ENCODE assay signal across 19 cellular contexts in the genomic region with DNA sequence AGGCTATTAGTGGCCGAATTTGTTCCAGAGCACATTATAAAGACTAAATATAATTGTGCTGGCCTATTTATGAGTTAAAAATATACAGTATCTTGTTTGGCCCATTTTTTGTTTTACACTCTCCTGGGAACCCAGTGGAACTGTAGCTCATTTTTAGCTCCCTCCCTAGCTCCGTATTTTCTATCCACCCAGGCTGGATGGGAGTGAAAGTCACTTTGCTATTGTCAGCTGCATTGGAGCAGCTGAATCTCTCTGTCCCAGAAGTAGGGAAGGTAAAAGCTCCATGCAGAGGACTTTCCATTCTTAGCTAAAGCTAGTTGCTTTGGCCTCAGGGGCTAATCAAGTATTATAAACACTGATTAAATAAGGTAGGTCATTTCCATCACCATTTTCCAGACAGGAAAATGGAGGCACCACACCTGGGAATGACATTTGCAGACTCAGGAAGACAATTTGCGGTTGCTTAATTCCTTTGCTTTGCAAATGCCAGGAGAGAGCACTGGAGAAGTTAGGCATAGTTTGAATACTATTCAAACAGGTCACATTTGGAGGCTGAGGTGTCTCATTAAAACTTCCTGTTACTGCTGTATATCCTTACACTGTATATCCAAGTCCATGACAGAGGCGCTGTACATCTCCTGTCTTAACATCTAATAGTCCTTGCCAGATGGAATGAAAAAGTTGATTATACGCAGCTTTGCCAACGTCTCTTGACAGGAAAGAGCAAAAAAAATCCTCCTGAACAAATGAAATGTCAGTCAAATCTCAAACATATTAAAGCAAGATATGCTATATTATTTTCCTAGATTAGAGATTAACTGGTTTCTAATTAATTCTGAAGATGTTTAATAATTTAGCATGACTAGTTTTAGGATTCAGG.
A peak's percentile ranks its signal among the peaks of the same experiment; 100 is the strongest.
DNase-seq lines count a peak whose midpoint lies in the region; ATAC-seq and TF ChIP-seq lines count a peak whose summit lies in the region.
"Had no signal": no experiment of that assay in that cellular context is flagged by ENCODE, and none has a peak within 500 bp of the region (broad histone marks: within the 10 kb centered on the region; RNA-seq: fewer than 3 reads in every experiment).

No MANE protein-coding gene starts in this region.

- no peak for ATAC-seq in GM21717 (IDR thresholded peaks at IDR 0.05; ENCODE audit: unreplicated experiment)
- ATAC-seq in gastroesophageal sphincter = no peak
- no peak for ATAC-seq in HG03457 (IDR thresholded peaks at IDR 0.05; ENCODE audit: unreplicated experiment)
- ATAC-seq: Right ventricle myocardium inferior had no signal

- H3K27me3 Mint-ChIP-seq in endodermal cell (ENCODE audit: insufficient read depth) = no peaks in the 10 kb centered on the region
- H3K27me3 Mint-ChIP-seq: B cell had no signal

- H3K9ac ChIP-seq in endodermal cell (ENCODE audit: extremely low read depth, low read length, poor library complexity, severe bottlenecking) = no peak overlapping the region

- H3K4me3 ChIP-seq in endodermal cell (ENCODE audit: low read length) = no peak overlapping the region
- no peak overlapping the region for H3K4me3 ChIP-seq in gastroesophageal sphincter
- H3K4me3 ChIP-seq: Peyer's patch had no signal

- peaks cover 17% of the 10 kb centered on the region for H3K9me3 Mint-ChIP-seq in endodermal cell

- peaks cover 3% of the 10 kb centered on the region for H3K4me1 Mint-ChIP-seq in endodermal cell
- H3K4me1 Mint-ChIP-seq: B cell had no signal

- 74 to 85% methylated on average over 4 to 5 of the region's 6 CpGs for WGBS in endodermal cell (ENCODE audit: insufficient coverage in 1 of 2, insufficient read length in 1 of 2), 2 experiments
- 54 to 71% methylated on average over 5 to 6 of the region's 6 CpGs for WGBS in gastroesophageal sphincter (ENCODE audit: low coverage in 1 of 2), 2 donors

- H3K4me3 Mint-ChIP-seq in endodermal cell = no peak overlapping the region
- H3K4me3 Mint-ChIP-seq: B cell had no signal

- no peaks in the 10 kb centered on the region for H3K9me3 ChIP-seq in endodermal cell (ENCODE audit: control insufficient read depth, low read length)
- no peaks in the 10 kb centered on the region for H3K9me3 ChIP-seq in gastroesophageal sphincter
- H3K9me3 ChIP-seq: Peyer's patch had no signal

- DNase-seq in NCI-H1436 (lab: John Stamatoyannopoulos, UW) = peak; percentile 17
- DNase-seq in NCI-H1436 treated with DMSO at 0.1 percent for 48 hours (lab: John Stamatoyannopoulos, UW) = no peak
- DNase-seq in endodermal cell = peak; percentile 49
- peak; percentile 90 for DNase-seq in islet precursor cell
- DNase-seq in GM03348 (ENCODE audit: low spot score) = no peak
- DNase-seq: 8988T, COR-L47, GDM1, GOT3, NCI-H1417, NCI-H1930, NCI-H345, NCI-H526, Peyer's patch had no signal

- H3K36me3 Mint-ChIP-seq in endodermal cell (ENCODE audit: low read depth) = no peaks in the 10 kb centered on the region

- no peak for TF ChIP-seq CTCF in endodermal cell (conservative IDR thresholded peaks at IDR 0.05)
- TF ChIP-seq CTCF in gastroesophageal sphincter (IDR thresholded peaks at IDR 0.05) = no peak

- no peaks in the 10 kb centered on the region for H3K27me3 ChIP-seq in endodermal cell (ENCODE audit: control insufficient read depth, insufficient read depth, low read length, poor library complexity, severe bottlenecking)
- no peaks in the 10 kb centered on the region for H3K27me3 ChIP-seq in gastroesophageal sphincter
- H3K27me3 ChIP-seq: Peyer's patch had no signal

- peak overlapping the region; percentile 28 for H3K27ac Mint-ChIP-seq in endodermal cell
- H3K27ac Mint-ChIP-seq: B cell had no signal

- H3K27ac ChIP-seq in endodermal cell (ENCODE audit: low read depth, low read length) (no peak overlapping the region), gastroesophageal sphincter (no peak overlapping the region)
- H3K27ac ChIP-seq: Peyer's patch had no signal

- H3K4me1 ChIP-seq in endodermal cell (ENCODE audit: control insufficient read depth, insufficient read depth, low read length) = no peaks in the 10 kb centered on the region
- no peaks in the 10 kb centered on the region for H3K4me1 ChIP-seq in gastroesophageal sphincter
- H3K4me1 ChIP-seq: Peyer's patch had no signal

- TF ChIP-seq EP300 in gastroesophageal sphincter (IDR thresholded peaks at IDR 0.05) = no peak

- H3K36me3 ChIP-seq in endodermal cell (ENCODE audit: control insufficient read depth, insufficient read depth, low read length) (no peaks in the 10 kb centered on the region), gastroesophageal sphincter (no peaks in the 10 kb centered on the region)
- H3K36me3 ChIP-seq: Peyer's patch had no signal

- TF ChIP-seq POLR2A in gastroesophageal sphincter (IDR thresholded peaks at IDR 0.05) = no peak

Comparison
In these comparisons a context has a peak if more than half of its experiments do, and no peak if none do; other contexts are left out.
1. DNase-seq: peak in NCI-H1436 (single experiment), endodermal cell (single experiment) and islet precursor cell (single experiment); none in NCI-H1436 treated with DMSO at 0.1 percent for 48 hours (single experiment) and GM03348 (single experiment).